Comparison of ENCODE assay signal across 9 cellular contexts in the genomic region with DNA sequence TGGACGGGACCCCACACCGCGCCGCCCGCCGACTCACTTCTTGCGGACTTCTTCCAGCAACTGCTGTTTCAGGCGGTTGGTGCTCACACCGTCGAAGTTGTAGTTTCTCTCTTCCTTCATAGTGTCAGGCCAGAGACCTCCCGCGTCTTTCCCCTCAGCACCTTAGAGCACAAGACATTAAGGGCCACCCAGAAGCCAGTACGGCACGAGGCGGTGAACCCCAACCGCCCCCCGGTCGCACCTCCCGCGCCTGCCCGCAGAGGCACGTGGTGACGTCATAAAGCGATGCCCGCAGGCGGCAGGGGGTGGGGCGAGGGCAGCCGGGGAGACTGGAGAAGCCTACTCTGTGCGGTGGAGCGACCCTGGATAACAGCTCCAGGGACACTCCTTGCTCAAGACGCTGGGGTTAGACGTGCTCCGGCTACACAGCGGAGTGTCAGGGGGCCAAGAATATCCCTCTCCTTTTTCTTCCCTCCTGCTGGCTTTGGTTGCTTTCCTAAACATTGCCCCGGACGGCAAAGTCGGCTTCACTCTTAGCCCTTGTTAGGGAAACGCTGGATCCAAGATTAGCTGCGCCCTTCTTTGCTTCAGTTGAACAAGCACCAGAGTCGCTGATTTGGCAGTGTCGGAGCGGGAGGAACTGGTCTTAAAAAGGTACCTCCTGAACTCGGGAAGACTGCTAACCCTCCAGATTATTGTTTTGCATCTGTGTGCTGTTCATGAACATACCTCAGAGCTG. TPM values are rescaled to one million over a fixed set of nuclear protein-coding genes. Genes with fewer than 3 reads are reported as not detected.
DNase-seq lines count a peak whose midpoint lies in the region; ATAC-seq, FAIRE-seq and TF ChIP-seq lines count a peak whose summit lies in the region.
"Had no signal": no experiment of that assay in that cellular context is flagged by ENCODE, and none has a peak within 500 bp of the region (broad histone marks: within the 10 kb centered on the region; RNA-seq: fewer than 3 reads in every experiment).

A gene (minus strand): TSS at position 215 of the 739 bp plus-strand sequence. CDS start 95 bp downstream, at position 120.

- peak; percentile 26 for DNase-seq in 8988T
- DNase-seq in IMR-90, result peak; percentile 51
- peak; percentile 49 for DNase-seq in T-helper 9 cell
- peak in 1 of 2 donors; percentile 78 for DNase-seq in ascending aorta (ENCODE audit: low spot score in 2 of 2)
- peak; percentile 73 to 87 (median 86) for DNase-seq in right cardiac atrium
- DNase-seq in psoas muscle, result peak; percentile 66 to 80
- DNase-seq in urothelium cell line (ENCODE audit: low spot score), result peak; percentile 80

- H3K18ac ChIP-seq in IMR-90 (ENCODE audit: low read depth, low read length), result peak within 1 kb of the TSS; percentile 68

- H2BK5ac ChIP-seq in IMR-90 (ENCODE audit: low read depth, low read length, poor library complexity, severe bottlenecking), result no peak within 1 kb of the TSS

- no peak for FAIRE-seq in urothelium cell line (lab: Jason Lieb, UNC)
- FAIRE-seq: G401.6 had no signal

- peak within 1 kb of the TSS; percentile 67 for H3K4me3 ChIP-seq in IMR-90 (ENCODE audit: insufficient read depth, low read depth, low read length)
- H3K4me3 ChIP-seq in ascending aorta, result peak within 1 kb of the TSS; percentile 60 to 67
- peak within 1 kb of the TSS; percentile 69 for H3K4me3 ChIP-seq in right cardiac atrium (ENCODE audit: low read length)
- peak within 1 kb of the TSS; percentile 79 for H3K4me3 ChIP-seq in psoas muscle

- no peak for TF ChIP-seq CTCF in IMR-90 (conservative IDR thresholded peaks at IDR 0.05; ENCODE audit: low read depth, low read length)
- no peak for TF ChIP-seq CTCF in ascending aorta (IDR thresholded peaks at IDR 0.05)
- TF ChIP-seq CTCF in psoas muscle (IDR thresholded peaks at IDR 0.05), result no peak

- peak within 1 kb of the TSS; percentile 99 for H2AFZ ChIP-seq in IMR-90 (replicated peaks; ENCODE audit: low read length, poor library complexity)

- H3K9ac ChIP-seq in IMR-90 (ENCODE audit: low read depth, low read length), result peak within 1 kb of the TSS; percentile 79

- no peaks in the 10 kb centered on the region for H4K20me1 ChIP-seq in IMR-90 (ENCODE audit: insufficient read depth, low read length)

- no TSS peak for BruUV-seq in IMR-90 (replicated peaks; lab: Mats Ljungman, UMichigan)

- ATAC-seq in GM19025 (IDR thresholded peaks at IDR 0.05; ENCODE audit: low read depth, unreplicated experiment) (peak; percentile 63), IMR-90 (ENCODE audit: low read depth) (peak; percentile 93), right cardiac atrium (peak; percentile 94 to 95), psoas muscle (peak; percentile 77 to 92 (median 90))

- POLR2A ChIA-PET in IMR-90 (lab: Charles Lee; ENCODE audit: unreplicated experiment), result interaction anchor here (0.6 kb wide), 1 partner anchor 45 kb away, joined by 9 read pairs; no protein-coding TSS in a partner anchor

- H4K5ac ChIP-seq in IMR-90 (ENCODE audit: low read depth, low read length), result peak within 1 kb of the TSS; percentile 84

- peak within 1 kb of the TSS; percentile 97 for H3K14ac ChIP-seq in IMR-90 (replicated peaks; ENCODE audit: low read depth, low read length)

- peak within 1 kb of the TSS; percentile 86 for H2BK20ac ChIP-seq in IMR-90 (ENCODE audit: low read depth, low read length)

- H4K91ac ChIP-seq in IMR-90 (ENCODE audit: insufficient read depth, low read depth, low read length), result peak within 1 kb of the TSS; percentile 91

- intact Hi-C loops in IMR-90 (cut with micrococcal nuclease) (loop anchor here (1.0 to 5.0 kb wide), 2 partner anchors 50 to 98 kb away; a partner anchor contains a TSS), ascending aorta (cut with DNase I) (loop anchor here (5.0 kb wide), 1 partner anchor 50 kb away; a partner anchor contains a TSS), right cardiac atrium (cut with DNase I) (no loop called here), psoas muscle (cut with DNase I) (no loop called here)

- WGBS in IMR-90 (ENCODE audit: extremely low coverage in 2 of 2, insufficient read length in 1 of 2), 2 experiments, result 0% methylated on average over 2 of the region's 43 CpGs; no CpG with 5 or more reads in 1 of the 2 experiments
- WGBS in right cardiac atrium, result under 1% methylated on average over 43 of the region's 43 CpGs
- WGBS in psoas muscle, 3 donors, result 0 to 3% (median 0%) methylated on average over 41 to 43 of the region's 43 CpGs

- peaks cover 2% of the 10 kb centered on the region; the same call in 1 of the 2 replicates for H3K4me1 ChIP-seq in IMR-90 (ENCODE audit: control insufficient read depth, insufficient read depth, low read length)
- no peaks in the 10 kb centered on the region for H3K4me1 ChIP-seq in ascending aorta
- H3K4me1 ChIP-seq in right cardiac atrium (ENCODE audit: control insufficient read depth, insufficient read depth, low read length), result no peaks in the 10 kb centered on the region
- peaks cover 4% of the 10 kb centered on the region for H3K4me1 ChIP-seq in psoas muscle

- H2AK9ac ChIP-seq in IMR-90 (replicated peaks; ENCODE audit: low read depth, low read length, poor library complexity), result peak within 1 kb of the TSS; percentile 48

- peak within 1 kb of the TSS; percentile 70 for H3K56ac ChIP-seq in IMR-90 (ENCODE audit: extremely low read depth, insufficient read depth, low read length)

- H3K79me1 ChIP-seq in IMR-90 (ENCODE audit: low read depth in 1 of 2, low read length in 2 of 2), result no peaks in the 10 kb centered on the region

- H3K9me1 ChIP-seq in IMR-90 (ENCODE audit: insufficient read depth, low read length), result no peaks in the 10 kb centered on the region

- TF ChIP-seq POLR2A in IMR-90 (IDR thresholded peaks at IDR 0.05; ENCODE audit: low read depth, low read length), result no peak

- CTCF ChIA-PET in IMR-90 (lab: Yijun Ruan, JAX), result interaction anchor here (0.6 to 1.9 kb wide), 5 partner anchors 10 to 48 kb away, joined by 3 to 5 read pairs (median 4); a partner anchor contains a TSS

- dilution Hi-C loops in IMR-90 (cut with HindIII; ENCODE audit: low sequenced_read_pairs, unreplicated experiment), result no loop called here

- H3K27me3 ChIP-seq in IMR-90 (ENCODE audit: control insufficient read depth, insufficient read depth, low read length) (no peaks in the 10 kb centered on the region), ascending aorta (no peaks in the 10 kb centered on the region), right cardiac atrium (ENCODE audit: control insufficient read depth, insufficient read depth) (no peaks in the 10 kb centered on the region), psoas muscle (ENCODE audit: insufficient read depth in 3 of 3, low read length in 2 of 3) (no peaks in the 10 kb centered on the region)

- no peak within 1 kb of the TSS; the same call in 1 of the 2 replicates for H2AK5ac ChIP-seq in IMR-90 (ENCODE audit: low read depth, low read length)

- peak within 1 kb of the TSS; percentile 87 for H3K4me2 ChIP-seq in IMR-90 (ENCODE audit: low read depth, low read length)

- H3K36me3 ChIP-seq in IMR-90 (ENCODE audit: control insufficient read depth, insufficient read depth, low read length) (no peaks in the 10 kb centered on the region), ascending aorta (peaks cover 0 to under 1% of the 10 kb centered on the region in 2 donors), psoas muscle (ENCODE audit: insufficient read depth in 1 of 2, low read depth in 1 of 2) (peaks cover 0 to 7% of the 10 kb centered on the region in 2 donors)

- TF ChIP-seq RAD21 in IMR-90 (IDR thresholded peaks at IDR 0.05; ENCODE audit: low read length), result no peak

- H2BK15ac ChIP-seq in IMR-90 (ENCODE audit: low read depth, low read length), result peak within 1 kb of the TSS; percentile 70; the same call in 1 of the 3 replicates

- peak within 1 kb of the TSS; percentile 56 to 98 for H4K8ac ChIP-seq in IMR-90 (ENCODE audit: low read depth in 2 of 2, low read length in 2 of 2)

- in situ Hi-C loops in IMR-90 (cut with MboI; ENCODE audit: low sequenced_read_pairs), result no loop called here

- no peaks in the 10 kb centered on the region for H3K9me3 ChIP-seq in IMR-90 (ENCODE audit: control insufficient read depth, insufficient read depth, low read length)
- H3K9me3 ChIP-seq in ascending aorta, result no peaks in the 10 kb centered on the region
- no peaks in the 10 kb centered on the region for H3K9me3 ChIP-seq in right cardiac atrium (ENCODE audit: control insufficient read depth, low read length)
- H3K9me3 ChIP-seq in psoas muscle, result no peaks in the 10 kb centered on the region

- peak within 1 kb of the TSS; percentile 94 for H3K23ac ChIP-seq in IMR-90 (ENCODE audit: low read depth, low read length)

- H2BK120ac ChIP-seq in IMR-90 (ENCODE audit: low read depth, low read length), result peak within 1 kb of the TSS; percentile 77

- peak within 1 kb of the TSS; percentile 84 for H3K4ac ChIP-seq in IMR-90 (ENCODE audit: low read depth, low read length)

- H3K27ac ChIP-seq in IMR-90 (ENCODE audit: insufficient read depth, low read length), result peak within 1 kb of the TSS; percentile 56
- peak within 1 kb of the TSS; percentile 31 to 39 for H3K27ac ChIP-seq in ascending aorta
- no peak within 1 kb of the TSS for H3K27ac ChIP-seq in right cardiac atrium (ENCODE audit: low read length)
- no peak within 1 kb of the TSS for H3K27ac ChIP-seq in psoas muscle

TF ChIP-seq in IMR-90, 13 proteins besides CTCF, POLR2A, EP300 and RAD21:
- peak; percentile 84 for TF ChIP-seq BHLHE40 (IDR thresholded peaks at IDR 0.05; ENCODE audit: low read depth, low read length)
- TF ChIP-seq MAZ (IDR thresholded peaks at IDR 0.05; ENCODE audit: borderline replicate concordance, low read depth, low read length), result peak; percentile 53; the same call in 1 of the 2 replicates
- TF ChIP-seq RFX5 (IDR thresholded peaks at IDR 0.05; ENCODE audit: low read depth, low read length), result no peak
- TF ChIP-seq, protein P1, sequence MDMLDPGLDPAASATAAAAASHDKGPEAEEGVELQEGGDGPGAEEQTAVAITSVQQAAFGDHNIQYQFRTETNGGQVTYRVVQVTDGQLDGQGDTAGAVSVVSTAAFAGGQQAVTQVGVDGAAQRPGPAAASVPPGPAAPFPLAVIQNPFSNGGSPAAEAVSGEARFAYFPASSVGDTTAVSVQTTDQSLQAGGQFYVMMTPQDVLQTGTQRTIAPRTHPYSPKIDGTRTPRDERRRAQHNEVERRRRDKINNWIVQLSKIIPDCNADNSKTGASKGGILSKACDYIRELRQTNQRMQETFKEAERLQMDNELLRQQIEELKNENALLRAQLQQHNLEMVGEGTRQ (IDR thresholded peaks at IDR 0.05; ENCODE audit: low read depth, low read length), result peak; percentile 13; the same call in 1 of the 2 replicates
- no peak for TF ChIP-seq RCOR1 (IDR thresholded peaks at IDR 0.05; ENCODE audit: insufficient replicate concordance, low read length)

RNA-seq across cellular contexts. Expression of the gene that starts here (rescaled TPM):
- total RNA-seq in IMR-90 (2012; rRNA removed) (0.54 and 0.83 TPM in 2 replicates), ascending aorta (4.7 TPM), right cardiac atrium (1 to 10 TPM in 2 of 4 donors, under 1 TPM in 2; 0.15 to 1.8 (median 0.80) TPM), psoas muscle (1 to 10 TPM in 2 of 4 donors, under 1 TPM in 2; 0.48 to 3.5 (median 1.4) TPM)
- polyA plus RNA-seq in IMR-90 (2012; rRNA removed) (0.62 TPM in 2 replicates), right cardiac atrium (0.61 TPM), psoas muscle (under 1 TPM in 2 of 3 donors, not detected in 1; 0.17 to 0.29 TPM)
- 0.10 TPM in 2 replicates for polyA plus RNA-seq in IMR-90 (2012; cell fraction: cytosol; rRNA removed)
- polyA plus RNA-seq in IMR-90 (2012; cell fraction: nucleus; rRNA removed; ENCODE audit: low replicate concordance), result 0.08 and 0.56 TPM in 2 replicates

Comparison
In these comparisons a context has a peak if more than half of its experiments do, and no peak if none do; other contexts are left out.
1. Peak in DNase-seq, ATAC-seq, H3K4me3 ChIP-seq, H3K27ac ChIP-seq, H3K9ac ChIP-seq and H3K4me2 ChIP-seq in IMR-90; RNA of the gene not detected or under 1 TPM.
2. H3K27ac ChIP-seq: peak in ascending aorta (2 of 2); none in right cardiac atrium (single experiment) and psoas muscle (single experiment).
3. intact Hi-C loops: an anchor here in IMR-90 (1.0 to 5.0 kb wide) and ascending aorta (5.0 kb wide); none called in right cardiac atrium and psoas muscle.
4. Peak in every context shown above with its lines, with median percentiles within 50 percentile points of each other: ATAC-seq and H3K4me3 ChIP-seq.